In genomic region chr17:58006924-58007780, GRCh38 we compare ENCODE assay signal across 8 cellular contexts. TPM values are rescaled to one million over a fixed set of nuclear protein-coding genes. Genes with fewer than 3 reads are reported as not detected.
DNase-seq lines count a peak whose midpoint lies in the region; ATAC-seq, FAIRE-seq and TF ChIP-seq lines count a peak whose summit lies in the region.

Gene SRSF1, minus strand, starts transcription at chr17:58007246. Its CDS starts 109 bp downstream, at chr17:58007137.

- H3K4me1 ChIP-seq in adrenal gland (replicated peaks in 1 of 2) = peaks cover 12 to 47% of the 10 kb centered on the region in 2 donors
- H3K4me1 ChIP-seq in heart right ventricle = peaks cover 17 to 49% (median 46%) of the 10 kb centered on the region in 9 donors
- peaks cover 45% of the 10 kb centered on the region for H3K4me1 ChIP-seq in upper lobe of right lung

- H3K9me3 ChIP-seq in adrenal gland (replicated peaks in 1 of 3) = no peaks in the 10 kb centered on the region
- no peaks in the 10 kb centered on the region for H3K9me3 ChIP-seq in heart right ventricle
- H3K9me3 ChIP-seq in upper lobe of right lung = no peaks in the 10 kb centered on the region

- 0 to 1% (median 0%) methylated on average over 35 to 86 of the region's 86 CpGs for WGBS in adrenal gland, 4 donors
- 0% methylated on average over 86 of the region's 86 CpGs for WGBS in heart right ventricle, 2 donors

- peak within 1 kb of the TSS; percentile 89 to 99 (median 98) for H3K27ac ChIP-seq in adrenal gland
- peak within 1 kb of the TSS; percentile 93 to 100 (median 98) for H3K27ac ChIP-seq in heart right ventricle
- peak within 1 kb of the TSS; percentile 98 for H3K27ac ChIP-seq in upper lobe of right lung

- peak; percentile 97 for TF ChIP-seq POLR2A in GM12892 (IDR thresholded peaks at IDR 0.05; ENCODE audit: low read depth, low read length)
- TF ChIP-seq POLR2A in adrenal gland (IDR thresholded peaks at IDR 0.05) = peak; percentile 84 to 95

- no peak for TF ChIP-seq CTCF in adrenal gland (IDR thresholded peaks at IDR 0.05)
- no peak for TF ChIP-seq CTCF in heart right ventricle (IDR thresholded peaks at IDR 0.05)
- no peak for TF ChIP-seq CTCF in upper lobe of right lung (IDR thresholded peaks at IDR 0.05)

- DNase-seq in GM12892 (ENCODE audit: insufficient read length) (peak; percentile 85), NCI-H146 (lab: John Stamatoyannopoulos, UW) (peak; percentile 98), T-helper 1 cell (peak; percentile 95 to 99 (median 97)), adrenal gland (peak; percentile 97 to 98 (median 97)), heart right ventricle (peak; percentile 97 to 98), posterior vena cava (ENCODE audit: low spot score) (peak; percentile 99), upper lobe of right lung (peak; percentile 99)

- H3K4me3 ChIP-seq in adrenal gland (peak within 1 kb of the TSS; percentile 30 to 90 (median 83)), heart right ventricle (peak within 1 kb of the TSS; percentile 65 to 98 (median 77)), upper lobe of right lung (peak within 1 kb of the TSS; percentile 98)

- ATAC-seq in HG02852 (IDR thresholded peaks at IDR 0.05; ENCODE audit: unreplicated experiment) (peak; percentile 89), heart right ventricle (peak; percentile 95 to 98 (median 97)), upper lobe of right lung (peak; percentile 97)

- H3K36me3 ChIP-seq in adrenal gland (replicated peaks in 1 of 2) (peaks cover 0 to 39% of the 10 kb centered on the region in 2 donors), heart right ventricle (peaks cover 0 to 39% (median 27%) of the 10 kb centered on the region in 9 donors), upper lobe of right lung (peaks cover 37% of the 10 kb centered on the region)

- H3K27me3 ChIP-seq in adrenal gland = no peaks in the 10 kb centered on the region
- no peaks in the 10 kb centered on the region for H3K27me3 ChIP-seq in heart right ventricle
- no peaks in the 10 kb centered on the region for H3K27me3 ChIP-seq in upper lobe of right lung

- FAIRE-seq in GM12892 (lab: Jason Lieb, UNC) = peak; percentile 96

- intact Hi-C loops in adrenal gland (cut with DNase I) (loop anchor here (5.0 to 10.0 kb wide), 3 partner anchors 75 to 108 kb away; partner anchors contain the start of gene DYNLL2 (in 1 of the 2)), heart right ventricle (cut with DNase I) (loop anchor here in 9 of 10 donors (1.0 to 10.0 kb wide), 8 partner anchors 75 to 108 kb away; partner anchors contain the start of gene DYNLL2 (in 5 of the 9)), posterior vena cava (cut with DNase I) (no loop called here), upper lobe of right lung (cut with DNase I) (no loop called here)

RNA-seq across cellular contexts. Expression of gene SRSF1, which starts in this region (rescaled TPM):
- polyA plus RNA-seq in GM12892 (2012; ENCODE audit: missing spikeins) = 199 TPM
- 100 to 1,000 TPM; 131 to 236 (median 186) TPM for total RNA-seq in adrenal gland
- polyA plus RNA-seq in adrenal gland = 100 to 1,000 TPM; 105 to 276 (median 137) TPM
- total RNA-seq in heart right ventricle = 100 to 1,000 TPM in 3 of 10 donors, 10 to 100 TPM in 7; 79.8 to 130 (median 94.7) TPM
- 10 to 100 TPM; 70.3 to 76.3 TPM for polyA plus RNA-seq in heart right ventricle
- total RNA-seq in posterior vena cava = 100 to 1,000 TPM; 120 to 152 TPM
- 153 TPM for total RNA-seq in upper lobe of right lung

Comparison
In these comparisons a context has a peak if more than half of its experiments do, and no peak if none do; other contexts are left out.
1. Peak in every context shown above with its lines: DNase-seq, ATAC-seq, H3K4me3 ChIP-seq and H3K27ac ChIP-seq.
2. intact Hi-C loops: an anchor here in adrenal gland (5.0 to 10.0 kb wide) and heart right ventricle (1.0 to 10.0 kb wide); none called in posterior vena cava and upper lobe of right lung.